Comparison of ENCODE assay signal across 10 cellular contexts in the genomic region with DNA sequence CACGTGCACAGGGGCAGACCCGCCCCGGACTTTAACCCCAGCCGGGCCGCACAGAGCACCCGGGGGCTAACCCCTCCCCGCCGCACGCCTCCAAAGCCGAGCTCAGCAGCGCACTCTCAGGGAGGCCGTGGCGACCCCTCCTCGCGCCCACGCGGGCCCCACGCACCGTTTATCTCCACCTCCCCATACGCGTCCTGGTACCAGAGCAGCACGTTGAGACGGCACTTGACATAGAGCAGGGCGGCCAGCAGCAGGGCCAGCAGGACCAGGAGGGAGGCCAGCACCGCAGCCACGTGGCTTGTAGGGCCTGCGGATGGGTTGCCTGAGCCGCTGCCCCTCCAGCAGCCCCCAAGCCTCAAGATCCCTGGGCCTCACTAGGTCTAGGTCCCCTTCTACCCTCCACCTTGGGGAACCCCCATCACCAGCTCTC. TPM values are rescaled to one million over a fixed set of nuclear protein-coding genes. Genes with fewer than 3 reads are reported as not detected.
DNase-seq lines count a peak whose midpoint lies in the region; ATAC-seq, FAIRE-seq and TF ChIP-seq lines count a peak whose summit lies in the region.
"Had no signal": no experiment of that assay in that cellular context is flagged by ENCODE, and none has a peak within 500 bp of the region (broad histone marks: within the 10 kb centered on the region; RNA-seq: fewer than 3 reads in every experiment).

No MANE protein-coding gene starts in this region.

- H3K4me3 ChIP-seq in HUES48 (ENCODE audit: low read depth, low read length) (peak overlapping the region; percentile 30; the same call in 1 of the 2 replicates), H1 (ENCODE audit: extremely low read depth in 1 of 4, insufficient read depth in 2 of 4, low read depth in 3 of 4, low read length in 4 of 4) (peak overlapping the region in 1 of 4 experiments; percentile 36; a peak in 1 of 8 replicates), psoas muscle (peak overlapping the region; percentile 74), testis (peak overlapping the region in 1 of 2 donors; percentile 26)

- ATAC-seq in psoas muscle (peak; percentile 1 to 12 (median 8)), HG03025 (IDR thresholded peaks at IDR 0.05; ENCODE audit: low FRiP score, unreplicated experiment) (no peak)

- intact Hi-C loops in psoas muscle (cut with DNase I) = loop anchor here in 1 of 2 donors (2.0 kb wide), 1 partner anchor 39 kb away; no protein-coding TSS in a partner anchor
- intact Hi-C loops in testis (cut with DNase I; ENCODE audit: low total_unique reads) = no loop called here

- H3K23ac ChIP-seq in H1 (ENCODE audit: insufficient read length) = no peak overlapping the region

- H4K8ac ChIP-seq in H1 (ENCODE audit: extremely low read depth, insufficient read depth, low read length) = peak overlapping the region; percentile 54

- H3K36me3 ChIP-seq in HUES48 (ENCODE audit: control insufficient read depth, insufficient read depth, low read length) = peaks cover 10% of the 10 kb centered on the region
- H3K36me3 ChIP-seq in H1 (ENCODE audit: control insufficient read depth in 2 of 4, insufficient read depth in 4 of 4, low read length in 3 of 4) = no peaks in the 10 kb centered on the region; a peak in 1 of 8 replicates
- no peaks in the 10 kb centered on the region for H3K36me3 ChIP-seq in psoas muscle (ENCODE audit: insufficient read depth in 1 of 2, low read depth in 1 of 2)
- H3K36me3 ChIP-seq in testis (ENCODE audit: low read depth, missing control alignments) = no peaks in the 10 kb centered on the region

- no peak for TF ChIP-seq RAD21 in H1 (IDR thresholded peaks at IDR 0.05 in 1 of 2, conservative IDR thresholded peaks at IDR 0.05 in 1 of 2; ENCODE audit: low read depth in 2 of 2, low read length in 2 of 2)

- H3K27ac ChIP-seq in HUES48 (ENCODE audit: low read depth, low read length) (no peak overlapping the region), H1 (ENCODE audit: low read depth, low read length) (no peak overlapping the region), psoas muscle (no peak overlapping the region), testis (no peak overlapping the region)

- no peak overlapping the region for H3K4ac ChIP-seq in H1 (replicated peaks; ENCODE audit: insufficient read length, low read depth, low read length)

- H3K14ac ChIP-seq in H1 (ENCODE audit: insufficient read length) = no peak overlapping the region

- H4K5ac ChIP-seq in H1 (ENCODE audit: insufficient read length, low read depth, low read length) = no peak overlapping the region

- CTCF ChIA-PET in H1 (lab: Charles Lee; ENCODE audit: partially characterized antibody) = interaction anchor here (0.8 to 2.8 kb wide), 7 partner anchors 11 to 110 kb away, joined by 3 to 24 read pairs (median 5); partner anchors contain the start of gene PTDSS2

- no peak overlapping the region for H3K9ac ChIP-seq in HUES48 (ENCODE audit: low read depth, low read length)
- no peak overlapping the region for H3K9ac ChIP-seq in H1 (replicated peaks in 1 of 4; ENCODE audit: extremely low read depth in 1 of 4, low read depth in 3 of 4, low read length in 3 of 4)

- peaks cover 0 to 2% of the 10 kb centered on the region in 2 experiments; a peak in 1 of 4 replicates for H3K79me2 ChIP-seq in H1 (ENCODE audit: control insufficient read depth in 1 of 2, insufficient read depth in 2 of 2, low read length in 2 of 2)

- no peaks in the 10 kb centered on the region for H3K4me1 ChIP-seq in HUES48 (ENCODE audit: control insufficient read depth, insufficient read depth, low read length)
- H3K4me1 ChIP-seq in H1 (replicated peaks in 1 of 4; ENCODE audit: control insufficient read depth in 3 of 4, insufficient read depth in 4 of 4, low read length in 3 of 4) = peaks cover 0 to 11% (median 6%) of the 10 kb centered on the region in 4 experiments; a peak in 4 of 7 replicates
- H3K4me1 ChIP-seq in psoas muscle = peaks cover 8% of the 10 kb centered on the region
- peaks cover 8% of the 10 kb centered on the region for H3K4me1 ChIP-seq in testis

- H2BK15ac ChIP-seq in H1 (ENCODE audit: low read length) = no peak overlapping the region

- no peak overlapping the region for H4K91ac ChIP-seq in H1 (replicated peaks; ENCODE audit: insufficient read length, low read length)

- H2AFZ ChIP-seq in H1 (ENCODE audit: low read length) = no peak overlapping the region

- 0 out of 2 replicates have a peak overlapping the region, but pooled peaks have one; percentile 17 for H2BK12ac ChIP-seq in H1 (ENCODE audit: low read depth, low read length)

- H2BK5ac ChIP-seq in H1 (ENCODE audit: low read depth, low read length) = no peak overlapping the region

- H3K4me2 ChIP-seq in H1 (ENCODE audit: insufficient read depth in 1 of 2, low read depth in 2 of 2, low read length in 2 of 2) = peak overlapping the region; percentile 1 to 65; a peak in 3 of 4 replicates

- H4K20me1 ChIP-seq in H1 (replicated peaks in 1 of 2; ENCODE audit: control insufficient read depth in 1 of 2, insufficient read depth in 2 of 2, low read length in 2 of 2) = peaks cover 9 to 15% of the 10 kb centered on the region in 2 experiments

- no peak overlapping the region; the same call in 1 of the 2 replicates for H3K18ac ChIP-seq in H1 (ENCODE audit: extremely low read depth, low read length)

- TF ChIP-seq CTCF in H1 (IDR thresholded peaks at IDR 0.05; ENCODE audit: control extremely low read depth in 1 of 3, insufficient read depth in 1 of 3, low read depth in 1 of 3, low read length in 3 of 3) = no peak
- TF ChIP-seq CTCF in psoas muscle (IDR thresholded peaks at IDR 0.05) = no peak
- no peak for TF ChIP-seq CTCF in testis (IDR thresholded peaks at IDR 0.05)

- H3K56ac ChIP-seq in H1 (replicated peaks; ENCODE audit: insufficient read length, low read depth, low read length) = no peak overlapping the region

- H3K23me2 ChIP-seq in H1 (ENCODE audit: low read depth, low read length) = peaks cover 3% of the 10 kb centered on the region; the same call in 1 of the 2 replicates

- peaks cover 2% of the 10 kb centered on the region; the same call in 1 of the 2 replicates for H3K79me1 ChIP-seq in H1 (ENCODE audit: low read depth, low read length)

- no peak for TF ChIP-seq EP300 in H1 (IDR thresholded peaks at IDR 0.05; ENCODE audit: borderline replicate concordance in 1 of 2, low read depth in 2 of 2, low read length in 2 of 2)

- TF ChIP-seq POLR2A in H1 (IDR thresholded peaks at IDR 0.05; ENCODE audit: control extremely low read depth in 1 of 2, low read depth in 2 of 2, low read length in 2 of 2) (no peak), testis (IDR thresholded peaks at IDR 0.05) (no peak)

- H2BK20ac ChIP-seq in H1 (ENCODE audit: low read length) = no peak overlapping the region

- FAIRE-seq in H1 (lab: Jason Lieb, UNC) = no peak
- FAIRE-seq: A204.1, small intestine had no signal

- H3K27me3 ChIP-seq in HUES48 (ENCODE audit: control insufficient read depth, insufficient read depth, low read length) (no peaks in the 10 kb centered on the region), H1 (replicated peaks in 1 of 4; ENCODE audit: control insufficient read depth in 3 of 4, extremely low read depth in 1 of 4, insufficient read depth in 3 of 4, low read length in 3 of 4) (peaks cover 0 to 5% (median 0%) of the 10 kb centered on the region in 4 experiments; a peak in 2 of 7 replicates), psoas muscle (ENCODE audit: insufficient read depth in 3 of 3, low read length in 2 of 3) (peaks cover 0 to 25% (median 0%) of the 10 kb centered on the region in 3 donors), testis (no peaks in the 10 kb centered on the region)

- no peaks in the 10 kb centered on the region for H3K9me3 ChIP-seq in HUES48 (ENCODE audit: control insufficient read depth, insufficient read depth, low read length)
- H3K9me3 ChIP-seq in H1 (ENCODE audit: insufficient read depth in 2 of 2, low read depth in 1 of 2, low read length in 1 of 2) = no peaks in the 10 kb centered on the region
- H3K9me3 ChIP-seq in psoas muscle = no peaks in the 10 kb centered on the region
- H3K9me3 ChIP-seq in testis = no peaks in the 10 kb centered on the region

- POLR2A ChIA-PET in H1 (lab: Charles Lee; ENCODE audit: partially characterized antibody) = interaction anchor here (1.0 to 5.9 kb wide), 10 partner anchors 9 to 200 kb away, joined by 3 to 41 read pairs (median 5); partner anchors contain the start of genes ANO9, BET1L, PTDSS2 and RIC8A

- 88% methylated on average over 14 of the region's 28 CpGs; no CpG with 5 or more reads in 1 of the 2 experiments for WGBS in H1 (ENCODE audit: extremely low coverage in 1 of 2, insufficient coverage in 1 of 2, insufficient read length in 1 of 2, insufficient replicate concordance in 2 of 2, low coverage in 1 of 2, low lambda C conversion rate in 2 of 2, missing lambda C conversion rate in 1 of 2), 2 experiments
- WGBS in psoas muscle, 3 donors = 73 to 81% (median 75%) methylated on average over 23 to 28 of the region's 28 CpGs
- 46 to 100% methylated on average over 1 to 28 of the region's 28 CpGs for WGBS in testis, 2 donors

- DNase-seq in activated CD4-positive, CD25-positive, alpha-beta regulatory T cell treated with anti-CD3 and anti-CD28 coated beads, Interleukin-2, amount 50 U/mL, for 72 hours = peak; percentile 41
- DNase-seq in activated CD4-positive, CD25-positive, alpha-beta regulatory T cell (lab: John Stamatoyannopoulos, UW) = no peak
- no peak for DNase-seq in H1 (ENCODE audit: low read depth in 1 of 2, low spot score in 2 of 2)
- DNase-seq in psoas muscle = no peak
- no peak for DNase-seq in testis
- DNase-seq in NCI-H345 (lab: John Stamatoyannopoulos, UW) = no peak

- H2AK5ac ChIP-seq in H1 (ENCODE audit: low read depth, low read length) = no peak overlapping the region

- H2BK120ac ChIP-seq in H1 (replicated peaks; ENCODE audit: low read depth, low read length) = no peak overlapping the region

RNA-seq across cellular contexts. Expression of gene SIGIRR, which starts 7.1 kb away (rescaled TPM):
- total RNA-seq in H1 (2021; fragmentation: NEBNext Ultra II Directional; extraction: Animal tissue kit (Norgen Biotek cat#: 25700)) = 66.3 and 68.9 TPM in 2 replicates
- polyA plus RNA-seq in H1 (2011; rRNA removed) = 55.2 and 94.2 TPM in 2 replicates
- 57.0 TPM for polyA plus RNA-seq in H1 (2011; cell fraction: cytosol; rRNA removed)
- 133 TPM for polyA plus RNA-seq in H1 (2011; cell fraction: nucleus; rRNA removed)
- polyA plus RNA-seq in H1 (2012, experiment 1 of 2) = 35.4 to 56.4 TPM (median 48.3 TPM) in 4 replicates
- polyA plus RNA-seq in H1 (2012, experiment 2 of 2) = 55.4 TPM
- 51.9 TPM for polyA plus RNA-seq in H1 (2013, experiment 1 of 2)
- polyA plus RNA-seq in H1 (2013, experiment 2 of 2) = 52.5 TPM
- 13.0 and 16.6 TPM in 2 replicates for polyA minus RNA-seq in H1 (2011; rRNA and poly(A)+ RNA removed)
- 26.2 TPM for polyA minus RNA-seq in H1 (2011; cell fraction: cytosol; rRNA and poly(A)+ RNA removed)
- polyA minus RNA-seq in H1 (2011; cell fraction: nucleus; rRNA and poly(A)+ RNA removed) = 24.8 TPM
- 10 to 100 TPM in 3 of 4 donors, 1 to 10 TPM in 1; 9.9 to 15.9 (median 10.8) TPM for total RNA-seq in psoas muscle
- polyA plus RNA-seq in psoas muscle = 10 to 100 TPM; 19.2 to 28.1 (median 20.3) TPM
- total RNA-seq in testis = 10 to 100 TPM; 39.3 to 43.8 TPM
- 35.5 TPM for polyA plus RNA-seq in testis (ENCODE audit: insufficient read depth, low read depth, low replicate concordance)

RNA-seq across cellular contexts. Expression of gene PKP3, which starts 13.7 kb away (rescaled TPM):
- total RNA-seq in H1 (2021; fragmentation: NEBNext Ultra II Directional; extraction: Animal tissue kit (Norgen Biotek cat#: 25700)) = 28.5 and 28.7 TPM in 2 replicates
- polyA plus RNA-seq in H1 (2011; rRNA removed) (16.7 and 28.0 TPM in 2 replicates), psoas muscle (under 1 TPM in 2 of 3 donors, not detected in 1; 0.10 to 0.13 TPM), testis (ENCODE audit: insufficient read depth, low read depth, low replicate concordance) (1.2 TPM)
- 25.0 TPM for polyA plus RNA-seq in H1 (2011; cell fraction: cytosol; rRNA removed)
- polyA plus RNA-seq in H1 (2011; cell fraction: nucleus; rRNA removed) = 35.4 TPM
- 10.9 to 22.0 TPM (median 18.8 TPM) in 4 replicates for polyA plus RNA-seq in H1 (2012, experiment 1 of 2)
- 14.5 TPM for polyA plus RNA-seq in H1 (2012, experiment 2 of 2)
- polyA plus RNA-seq in H1 (2013, experiment 1 of 2) = 11.0 TPM
- 12.3 TPM for polyA plus RNA-seq in H1 (2013, experiment 2 of 2)
- polyA minus RNA-seq in H1 (2011; rRNA and poly(A)+ RNA removed) = 11.3 and 13.9 TPM in 2 replicates
- 33.5 TPM for polyA minus RNA-seq in H1 (2011; cell fraction: cytosol; rRNA and poly(A)+ RNA removed)
- polyA minus RNA-seq in H1 (2011; cell fraction: nucleus; rRNA and poly(A)+ RNA removed) = 11.1 TPM
- total RNA-seq in psoas muscle (under 1 TPM in 3 of 4 donors, not detected in 1; 0.15 to 0.75 (median 0.25) TPM), testis (1 to 10 TPM; 1.6 to 3.1 TPM)

RNA-seq across cellular contexts. Expression of gene ANO9, which starts 34.1 kb away (rescaled TPM):
- total RNA-seq in H1 (2021; fragmentation: NEBNext Ultra II Directional; extraction: Animal tissue kit (Norgen Biotek cat#: 25700)) = 18.0 and 20.0 TPM in 2 replicates
- 20.7 and 24.6 TPM in 2 replicates for polyA plus RNA-seq in H1 (2011; rRNA removed)
- 19.7 TPM for polyA plus RNA-seq in H1 (2011; cell fraction: cytosol; rRNA removed)
- 185 TPM for polyA plus RNA-seq in H1 (2011; cell fraction: nucleus; rRNA removed)
- 20.7 to 42.8 TPM (median 32.2 TPM) in 4 replicates for polyA plus RNA-seq in H1 (2012, experiment 1 of 2)
- 11.9 TPM for polyA plus RNA-seq in H1 (2012, experiment 2 of 2)
- 14.6 TPM for polyA plus RNA-seq in H1 (2013, experiment 1 of 2)
- polyA plus RNA-seq in H1 (2013, experiment 2 of 2) = 13.7 TPM
- polyA minus RNA-seq in H1 (2011; rRNA and poly(A)+ RNA removed) = 5.2 and 7.0 TPM in 2 replicates
- 5.6 TPM for polyA minus RNA-seq in H1 (2011; cell fraction: cytosol; rRNA and poly(A)+ RNA removed)
- polyA minus RNA-seq in H1 (2011; cell fraction: nucleus; rRNA and poly(A)+ RNA removed) = 19.3 TPM
- total RNA-seq in psoas muscle = under 1 TPM in 3 of 4 donors, not detected in 1; 0.09 to 0.59 (median 0.46) TPM
- polyA plus RNA-seq in psoas muscle = under 1 TPM; 0.10 to 0.15 (median 0.10) TPM
- 1 to 10 TPM; 1.9 to 2.9 TPM for total RNA-seq in testis
- 1.6 TPM for polyA plus RNA-seq in testis (ENCODE audit: insufficient read depth, low read depth, low replicate concordance)

RNA-seq across cellular contexts. Expression of gene B4GALNT4, which starts 38.4 kb away (rescaled TPM):
- 76.3 and 89.0 TPM in 2 replicates for total RNA-seq in H1 (2021; fragmentation: NEBNext Ultra II Directional; extraction: Animal tissue kit (Norgen Biotek cat#: 25700))
- 40.9 and 69.4 TPM in 2 replicates for polyA plus RNA-seq in H1 (2011; rRNA removed)
- 62.2 TPM for polyA plus RNA-seq in H1 (2011; cell fraction: cytosol; rRNA removed)
- 329 TPM for polyA plus RNA-seq in H1 (2011; cell fraction: nucleus; rRNA removed)
- polyA plus RNA-seq in H1 (2012, experiment 1 of 2) = 55.4 to 118 TPM (median 90.1 TPM) in 4 replicates
- polyA plus RNA-seq in H1 (2012, experiment 2 of 2) = 69.9 TPM
- 55.2 TPM for polyA plus RNA-seq in H1 (2013, experiment 1 of 2)
- 48.0 TPM for polyA plus RNA-seq in H1 (2013, experiment 2 of 2)
- 6.4 and 7.0 TPM in 2 replicates for polyA minus RNA-seq in H1 (2011; rRNA and poly(A)+ RNA removed)
- polyA minus RNA-seq in H1 (2011; cell fraction: cytosol; rRNA and poly(A)+ RNA removed) = 19.7 TPM
- 37.0 TPM for polyA minus RNA-seq in H1 (2011; cell fraction: nucleus; rRNA and poly(A)+ RNA removed)
- under 1 TPM in 3 of 4 donors, not detected in 1; 0.06 to 0.12 (median 0.06) TPM for total RNA-seq in psoas muscle
- polyA plus RNA-seq in psoas muscle = under 1 TPM; 0.04 to 0.27 (median 0.05) TPM
- 10 to 100 TPM in 1 of 2 donors, 1 to 10 TPM in 1; 7.2 to 10.1 TPM for total RNA-seq in testis
- polyA plus RNA-seq in testis (ENCODE audit: insufficient read depth, low read depth, low replicate concordance) = 4.3 TPM

RNA-seq across cellular contexts. Expression of gene PTDSS2, which starts 42.4 kb away (rescaled TPM):
- total RNA-seq in H1 (2021; fragmentation: NEBNext Ultra II Directional; extraction: Animal tissue kit (Norgen Biotek cat#: 25700)) = 48.7 and 52.4 TPM in 2 replicates
- polyA plus RNA-seq in H1 (2011; rRNA removed) (68.2 and 108 TPM in 2 replicates), psoas muscle (10 to 100 TPM; 11.8 to 26.0 (median 15.4) TPM), testis (ENCODE audit: insufficient read depth, low read depth, low replicate concordance) (116 TPM)
- 69.7 TPM for polyA plus RNA-seq in H1 (2011; cell fraction: cytosol; rRNA removed)
- polyA plus RNA-seq in H1 (2011; cell fraction: nucleus; rRNA removed) = 197 TPM
- polyA plus RNA-seq in H1 (2012, experiment 1 of 2) = 33.3 to 60.1 TPM (median 54.3 TPM) in 4 replicates
- 51.9 TPM for polyA plus RNA-seq in H1 (2012, experiment 2 of 2)
- polyA plus RNA-seq in H1 (2013, experiment 1 of 2) = 42.4 TPM
- polyA plus RNA-seq in H1 (2013, experiment 2 of 2) = 39.1 TPM
- polyA minus RNA-seq in H1 (2011; rRNA and poly(A)+ RNA removed) = 49.6 and 57.3 TPM in 2 replicates
- 38.8 TPM for polyA minus RNA-seq in H1 (2011; cell fraction: cytosol; rRNA and poly(A)+ RNA removed)
- polyA minus RNA-seq in H1 (2011; cell fraction: nucleus; rRNA and poly(A)+ RNA removed) = 51.9 TPM
- total RNA-seq in psoas muscle (10 to 100 TPM; 15.8 to 21.1 (median 20.3) TPM), testis (100 to 1,000 TPM; 107 to 160 TPM)
